Comparison of ENCODE assay signal across 7 cellular contexts in genomic region chr5:177496111-177497010, GRCh38. TPM values are rescaled to one million over a fixed set of nuclear protein-coding genes. Genes with fewer than 3 reads are reported as not detected.
A peak's percentile ranks its signal among the peaks of the same experiment; 100 is the strongest.
DNase-seq lines count a peak whose midpoint lies in the region; ATAC-seq and TF ChIP-seq lines count a peak whose summit lies in the region.

No MANE protein-coding gene starts in this region.

- H3K4me1 ChIP-seq in naive thymus-derived CD4-positive, alpha-beta T cell (ENCODE audit: control insufficient read depth in 2 of 2, insufficient read depth in 2 of 2, low read length in 2 of 2) = peaks cover 7 to 10% of the 10 kb centered on the region in 2 donors

- H3K4me1 Mint-ChIP-seq in naive thymus-derived CD4-positive, alpha-beta T cell = peaks cover 21 to 44% (median 28%) of the 10 kb centered on the region in 7 donors

- H3K27ac Mint-ChIP-seq in naive thymus-derived CD4-positive, alpha-beta T cell = peak overlapping the region in 3 of 9 donors; percentile 38 to 66 (median 41)

- peak overlapping the region in 7 of 10 donors; percentile 21 to 79 (median 66) for H3K4me3 Mint-ChIP-seq in naive thymus-derived CD4-positive, alpha-beta T cell

- intact Hi-C loops in naive thymus-derived CD4-positive, alpha-beta T cell (cut with micrococcal nuclease) = loop anchor here (1.0 to 5.0 kb wide), 16 partner anchors 17 to 384 kb away; partner anchors contain the start of genes DBN1 (in 2 of the 2), GRK6 (in 2 of the 2), FAM193B (in 1 of the 2) and MXD3 (in 1 of the 2)

- H3K4me3 ChIP-seq in naive thymus-derived CD4-positive, alpha-beta T cell (ENCODE audit: low read length) = no peak overlapping the region

- ATAC-seq in esophagus mucosa (peak; percentile 35), GM19023 (IDR thresholded peaks at IDR 0.05; ENCODE audit: unreplicated experiment) (no peak)
- no peak for ATAC-seq in naive thymus-derived CD4-positive, alpha-beta T cell

- peaks cover 0 to 3% (median 0%) of the 10 kb centered on the region in 3 experiments for H3K36me3 ChIP-seq in naive thymus-derived CD4-positive, alpha-beta T cell (ENCODE audit: control insufficient read depth in 2 of 3, insufficient read depth in 3 of 3, low read length in 3 of 3)

- DNase-seq in ELF-1 (ENCODE audit: low read depth, low spot score) = peak; percentile 94
- DNase-seq in T1000 (lab: John Stamatoyannopoulos, UW) = peak; percentile 53
- DNase-seq in naive thymus-derived CD4-positive, alpha-beta T cell = no peak
- DNase-seq in stimulated activated naive CD4-positive, alpha-beta T cell (lab: John Stamatoyannopoulos, UW) = no peak

- CTCF ChIA-PET in naive thymus-derived CD4-positive, alpha-beta T cell (lab: Charles Lee) = interaction anchor here (1.4 to 2.9 kb wide), 2 partner anchors 93 to 106 kb away, joined by 4 to 11 read pairs; no protein-coding TSS in a partner anchor

- POLR2A ChIA-PET in naive thymus-derived CD4-positive, alpha-beta T cell (lab: Charles Lee) = no interaction called here

- H3K9me3 ChIP-seq in naive thymus-derived CD4-positive, alpha-beta T cell (ENCODE audit: control insufficient read depth in 2 of 3, low read length in 3 of 3) = no peaks in the 10 kb centered on the region

- H3K9me3 Mint-ChIP-seq in naive thymus-derived CD4-positive, alpha-beta T cell = peaks cover 0 to 1% (median 0%) of the 10 kb centered on the region in 11 donors

- no peaks in the 10 kb centered on the region for H3K27me3 ChIP-seq in naive thymus-derived CD4-positive, alpha-beta T cell (ENCODE audit: control insufficient read depth in 2 of 2, insufficient read depth in 2 of 2, low read length in 2 of 2)

- TF ChIP-seq RAD21 in Ishikawa (IDR thresholded peaks at IDR 0.05; ENCODE audit: low read depth) = no peak

- peaks cover 0 to 5% (median 0%) of the 10 kb centered on the region in 5 donors for H3K36me3 Mint-ChIP-seq in naive thymus-derived CD4-positive, alpha-beta T cell

- no peak overlapping the region for H3K27ac ChIP-seq in naive thymus-derived CD4-positive, alpha-beta T cell (ENCODE audit: low read depth, low read length)

- H3K27me3 Mint-ChIP-seq in naive thymus-derived CD4-positive, alpha-beta T cell = peaks cover 0 to 24% (median 0%) of the 10 kb centered on the region in 5 donors

- peak; percentile 38; the same call in 1 of the 2 replicates for TF ChIP-seq EP300 in Ishikawa (IDR thresholded peaks at IDR 0.05; ENCODE audit: borderline replicate concordance)

TF ChIP-seq in Ishikawa, 13 proteins besides CTCF, POLR2A, EP300 and RAD21:
- TF ChIP-seq CREB1 (IDR thresholded peaks at IDR 0.05; ENCODE audit: low read depth) = no peak
- TF ChIP-seq USF1 (IDR thresholded peaks at IDR 0.05) = no peak; the same call in 1 of the 2 replicates
- TF ChIP-seq ZBTB7A (IDR thresholded peaks at IDR 0.05; ENCODE audit: low read depth) = no peak
- TF ChIP-seq TCF12 (IDR thresholded peaks at IDR 0.05; ENCODE audit: low read depth) = peak; percentile 78; the same call in 1 of the 2 replicates
- peak; percentile 38; the same call in 1 of the 2 replicates for TF ChIP-seq EGR1 (IDR thresholded peaks at IDR 0.05)
- no peak for TF ChIP-seq CEBPB (IDR thresholded peaks at IDR 0.05)
- TF ChIP-seq REST (IDR thresholded peaks at IDR 0.05; ENCODE audit: low read depth) = no peak
- peak; percentile 87 for TF ChIP-seq NFIC (IDR thresholded peaks at IDR 0.05)
- no peak for TF ChIP-seq FOXM1 (IDR thresholded peaks at IDR 0.05; ENCODE audit: borderline replicate concordance, low read depth)
- 0 out of 2 replicates have a peak, but pooled peaks have one; percentile 47 for TF ChIP-seq MAX (IDR thresholded peaks at IDR 0.05)
- peak; percentile 37 for TF ChIP-seq TEAD4 (IDR thresholded peaks at IDR 0.05)
- 0 out of 2 replicates have a peak, but pooled peaks have one; percentile 6 for TF ChIP-seq YY1 (IDR thresholded peaks at IDR 0.05; ENCODE audit: low read depth)
- TF ChIP-seq TAF1 (IDR thresholded peaks at IDR 0.05; ENCODE audit: low read depth) = no peak

RNA-seq across cellular contexts. Expression of gene PDLIM7, which starts 1.0 kb away (rescaled TPM):
- total RNA-seq in esophagus mucosa = 23.0 TPM
- 10 to 100 TPM in 3 of 5 experiments, 1 to 10 TPM in 2; 4.1 to 63.2 (median 11.9) TPM for total RNA-seq in naive thymus-derived CD4-positive, alpha-beta T cell
- polyA plus RNA-seq in naive thymus-derived CD4-positive, alpha-beta T cell = 1 to 10 TPM; 2.7 to 4.5 TPM

RNA-seq across cellular contexts. Expression of gene DOK3, which starts 13.3 kb away (rescaled TPM):
- 3.3 TPM for total RNA-seq in esophagus mucosa
- total RNA-seq in naive thymus-derived CD4-positive, alpha-beta T cell = 10 to 100 TPM in 1 of 5 experiments, 1 to 10 TPM in 4; 2.4 to 67.1 (median 6.0) TPM
- under 1 TPM; 0.09 to 0.25 TPM for polyA plus RNA-seq in naive thymus-derived CD4-positive, alpha-beta T cell

RNA-seq across cellular contexts. Expression of gene DDX41, which starts 20.4 kb away (rescaled TPM):
- total RNA-seq in esophagus mucosa = 64.2 TPM
- 100 to 1,000 TPM in 1 of 5 experiments, 10 to 100 TPM in 4; 65.8 to 126 (median 76.1) TPM for total RNA-seq in naive thymus-derived CD4-positive, alpha-beta T cell
- 10 to 100 TPM; 39.2 to 54.6 TPM for polyA plus RNA-seq in naive thymus-derived CD4-positive, alpha-beta T cell

RNA-seq across cellular contexts. Expression of gene DBN1, which starts 22.9 kb away (rescaled TPM):
- total RNA-seq in esophagus mucosa = 27.2 TPM
- total RNA-seq in naive thymus-derived CD4-positive, alpha-beta T cell = 1 to 10 TPM; 1.2 to 8.8 (median 5.7) TPM
- polyA plus RNA-seq in naive thymus-derived CD4-positive, alpha-beta T cell = 1 to 10 TPM in 1 of 2 donors, under 1 TPM in 1; 0.64 to 2.2 TPM

RNA-seq across cellular contexts. Expression of gene PRR7, which starts 49.7 kb away (rescaled TPM):
- 4.3 TPM for total RNA-seq in esophagus mucosa
- total RNA-seq in naive thymus-derived CD4-positive, alpha-beta T cell = 10 to 100 TPM in 2 of 5 experiments, 1 to 10 TPM in 3; 6.4 to 31.8 (median 6.8) TPM
- polyA plus RNA-seq in naive thymus-derived CD4-positive, alpha-beta T cell = 10 to 100 TPM; 11.7 to 19.4 TPM

Comparison
In these comparisons a context has a peak if more than half of its experiments do, and no peak if none do; other contexts are left out.
1. DNase-seq: peak in ELF-1 (single experiment) and T1000 (single experiment); none in naive thymus-derived CD4-positive, alpha-beta T cell (0 of 9) and stimulated activated naive CD4-positive, alpha-beta T cell (0 of 6).